In the genomic region with DNA sequence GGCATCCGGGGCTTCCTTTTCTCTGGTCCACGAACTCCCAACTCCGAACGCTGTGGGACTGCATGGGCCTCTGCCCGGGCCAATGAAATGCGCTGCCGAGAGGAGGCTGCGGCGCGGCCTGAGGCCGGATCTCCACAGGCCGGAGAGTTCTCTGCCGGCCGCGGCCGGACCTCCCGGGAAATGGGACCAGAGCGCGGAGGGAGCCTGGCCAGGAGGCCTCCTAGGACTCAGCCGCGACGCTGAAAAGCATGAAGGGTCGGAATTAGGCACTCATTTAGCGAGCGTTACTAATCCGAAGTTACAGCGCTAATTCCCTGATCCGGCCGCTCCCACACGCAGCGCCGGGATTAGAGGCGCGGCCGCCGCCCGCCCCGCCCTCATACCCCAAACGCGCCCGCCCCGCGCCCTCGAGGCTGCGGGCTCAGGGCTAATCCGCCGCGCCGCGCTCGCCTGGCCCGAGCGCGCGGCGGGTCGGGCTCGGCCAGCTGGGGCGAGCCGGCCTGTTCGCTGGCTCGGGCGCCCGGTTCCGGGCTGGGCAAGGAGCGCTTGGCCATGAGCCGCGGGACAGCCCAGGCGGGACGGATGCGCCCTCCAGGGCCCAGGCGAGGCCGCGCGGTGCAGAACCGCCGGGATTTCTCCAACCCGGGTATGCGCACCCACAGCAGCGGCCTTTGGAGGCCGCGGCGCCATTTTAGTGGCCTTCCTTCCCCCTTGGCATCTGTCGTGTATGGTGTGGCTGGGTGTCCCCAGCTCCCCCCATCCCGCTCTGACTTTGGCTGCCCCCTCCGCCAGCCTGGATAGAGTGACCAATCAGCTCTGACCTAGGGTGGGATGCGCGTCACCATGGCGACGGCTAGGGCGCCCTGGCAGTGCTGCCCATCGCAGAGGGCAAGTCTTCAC, we compare ENCODE assay signal across 9 cellular contexts. TPM values are rescaled to one million over a fixed set of nuclear protein-coding genes. Genes with fewer than 3 reads are reported as not detected.
DNase-seq lines count a peak whose midpoint lies in the region; ATAC-seq, FAIRE-seq and TF ChIP-seq lines count a peak whose summit lies in the region.
"Had no signal": no experiment of that assay in that cellular context is flagged by ENCODE, and none has a peak within 500 bp of the region (broad histone marks: within the 10 kb centered on the region; RNA-seq: fewer than 3 reads in every experiment).

No MANE protein-coding gene starts in this region.

- H3K27ac Mint-ChIP-seq in CD8-positive, alpha-beta T cell, result no peak overlapping the region

- in situ Hi-C loops in HAP-1 (cut with MboI; ENCODE audit: low sequenced_read_pairs), result no loop called here
- in situ Hi-C loops in HepG2 (cut with HindIII; ENCODE audit: extremely low pct_ligation_motif_present, low pct_unique_long_range_greater_than_20kb), result no loop called here

- H4K20me1 ChIP-seq in HepG2 (ENCODE audit: insufficient read depth, low read length), result no peaks in the 10 kb centered on the region

- TF ChIP-seq EP300 in HepG2 (IDR thresholded peaks at IDR 0.05; ENCODE audit: low read depth in 2 of 2, low read length in 2 of 2), result no peak
- TF ChIP-seq EP300 in HepG2 (CRISPR knock-in tag; IDR thresholded peaks at IDR 0.05; ENCODE audit: borderline replicate concordance), result no peak

- H3K27me3 ChIP-seq in HAP-1 (ENCODE audit: low read depth), result peaks cover 23% of the 10 kb centered on the region
- peaks cover 0 to 86% (median 36%) of the 10 kb centered on the region in 45 donors for H3K27me3 ChIP-seq in dorsolateral prefrontal cortex
- peaks cover 17 to 91% of the 10 kb centered on the region in 2 experiments for H3K27me3 ChIP-seq in HepG2 (ENCODE audit: control insufficient read depth in 1 of 2, insufficient read depth in 2 of 2, low read length in 2 of 2)
- peaks cover 20 to 89% of the 10 kb centered on the region in 2 donors for H3K27me3 ChIP-seq in uterus
- peaks cover 35% of the 10 kb centered on the region for H3K27me3 ChIP-seq in CD8-positive, alpha-beta T cell (ENCODE audit: insufficient read depth, low read length)

- H3K4me3 ChIP-seq in HAP-1, result peak overlapping the region; percentile 16
- peak overlapping the region in 56 of 59 donors; percentile 22 to 78 (median 66) for H3K4me3 ChIP-seq in dorsolateral prefrontal cortex
- no peak overlapping the region for H3K4me3 ChIP-seq in HepG2 (replicated peaks in 1 of 3; ENCODE audit: insufficient read depth in 1 of 3, low read depth in 2 of 3, low read length in 3 of 3)
- H3K4me3 ChIP-seq in uterus, result no peak overlapping the region
- H3K4me3 ChIP-seq in CD8-positive, alpha-beta T cell (ENCODE audit: low read depth, low read length), result no peak overlapping the region
- H3K4me3 ChIP-seq: cardiac muscle cell had no signal

- H3K4me1 Mint-ChIP-seq in CD8-positive, alpha-beta T cell (ENCODE audit: low read depth), result peaks cover 17% of the 10 kb centered on the region

- intact Hi-C loops in dorsolateral prefrontal cortex (cut with DNase I), result no loop called here
- intact Hi-C loops in HepG2 (cut with micrococcal nuclease; ENCODE audit: unreplicated experiment), result no loop called here
- intact Hi-C loops in uterus (cut with DNase I; ENCODE audit: low total_unique reads), result no loop called here
- intact Hi-C loops in CD8-positive, alpha-beta T cell (cut with DNase I, micrococcal nuclease), result no loop called here

- 41% methylated on average over 5 of the region's 92 CpGs for WGBS in HepG2 (ENCODE audit: low lambda C conversion rate)

- H3K27me3 Mint-ChIP-seq in CD8-positive, alpha-beta T cell (ENCODE audit: low read depth), result peaks cover 66% of the 10 kb centered on the region

- H3K36me3 ChIP-seq in HAP-1 (replicated peaks) (no peaks in the 10 kb centered on the region), HepG2 (replicated peaks in 1 of 2; ENCODE audit: control insufficient read depth in 1 of 2, insufficient read depth in 2 of 2, low read length in 2 of 2) (no peaks in the 10 kb centered on the region), uterus (no peaks in the 10 kb centered on the region)
- no peaks in the 10 kb centered on the region for H3K36me3 ChIP-seq in CD8-positive, alpha-beta T cell (ENCODE audit: insufficient read depth, low read length)
- H3K36me3 ChIP-seq: cardiac muscle cell had no signal

- no peak overlapping the region for H2AFZ ChIP-seq in HepG2 (ENCODE audit: low read length)

- CTCF ChIA-PET in HepG2 (lab: Yijun Ruan, JAX; ENCODE audit: low intra/inter-chr PET ratio, low total read pairs), result no interaction called here
- CTCF ChIA-PET in CD8-positive, alpha-beta T cell (lab: Charles Lee), result interaction anchor here (1.3 to 2.2 kb wide), 2 partner anchors 12 to 59 kb away, joined by 6 to 18 read pairs; no protein-coding TSS in a partner anchor

- H3K9ac ChIP-seq in HepG2 (ENCODE audit: insufficient read depth, low read depth, low read length), result no peak overlapping the region

- H3K9me3 Mint-ChIP-seq in CD8-positive, alpha-beta T cell, result no peaks in the 10 kb centered on the region

- TF ChIP-seq POLR2A in HepG2 (IDR thresholded peaks at IDR 0.05; ENCODE audit: insufficient read depth in 1 of 2, low read depth in 2 of 2, low read length in 2 of 2) (no peak), uterus (IDR thresholded peaks at IDR 0.05) (no peak), GM18505 (IDR thresholded peaks at IDR 0.05; ENCODE audit: borderline replicate concordance, extremely low read depth, insufficient read depth, insufficient read length) (no peak)

- ATAC-seq in HepG2 (peak; percentile 50), GM18505 (IDR thresholded peaks at IDR 0.05; ENCODE audit: unreplicated experiment) (no peak)
- no peak for ATAC-seq in CD8-positive, alpha-beta T cell

- DNase-seq in HAP-1 (ENCODE audit: low spot score in 2 of 2) (peak; percentile 53 to 79), dorsolateral prefrontal cortex (peak in 2 of 10 donors; percentile 44 to 58), HepG2 (ENCODE audit: low spot score) (no peak), uterus (no peak)
- DNase-seq in activated CD4-positive, alpha-beta T cell treated with anti-CD3 and anti-CD28 coated beads for 4 hours, result no peak
- no peak for DNase-seq in CD8-positive, alpha-beta T cell

- no peaks in the 10 kb centered on the region for H3K79me2 ChIP-seq in HepG2 (ENCODE audit: insufficient read depth, low read length)

- no TSS peak for BruUV-seq in HepG2 (replicated peaks; lab: Mats Ljungman, UMichigan)

- peaks cover 28% of the 10 kb centered on the region for H3K4me1 ChIP-seq in HAP-1
- no peaks in the 10 kb centered on the region for H3K4me1 ChIP-seq in HepG2 (ENCODE audit: insufficient read depth, low read length)
- H3K4me1 ChIP-seq in uterus, result peaks cover 0 to 15% of the 10 kb centered on the region in 2 donors
- H3K4me1 ChIP-seq in CD8-positive, alpha-beta T cell (ENCODE audit: insufficient read depth, low read length), result no peaks in the 10 kb centered on the region

- H3K27ac ChIP-seq in dorsolateral prefrontal cortex (peak overlapping the region in 57 of 59 donors; percentile 19 to 93 (median 77)), HepG2 (ENCODE audit: extremely low read length, insufficient read depth, low read length) (no peak overlapping the region), temporal lobe (ENCODE audit: low read depth, low read length) (peak overlapping the region; percentile 65), uterus (no peak overlapping the region)
- H3K27ac ChIP-seq in CD8-positive, alpha-beta T cell (ENCODE audit: low read depth, low read length), result no peak overlapping the region
- H3K27ac ChIP-seq: cardiac muscle cell had no signal

- TF ChIP-seq CTCF in dorsolateral prefrontal cortex (IDR thresholded peaks at IDR 0.05 in 54 of 56, conservative IDR thresholded peaks at IDR 0.05 in 2 of 56; ENCODE audit: low read depth in 1 of 56, partially characterized antibody in 56 of 56), result peak in 1 of 56 donors; percentile 16
- TF ChIP-seq CTCF in HepG2 (CRISPR knock-in tag; IDR thresholded peaks at IDR 0.05), result no peak
- TF ChIP-seq CTCF in uterus (IDR thresholded peaks at IDR 0.05), result no peak
- TF ChIP-seq CTCF in CD8-positive, alpha-beta T cell (IDR thresholded peaks at IDR 0.05), result no peak

- H3K4me3 Mint-ChIP-seq in CD8-positive, alpha-beta T cell, result no peak overlapping the region

- no peak for TF ChIP-seq RAD21 in HepG2 (CRISPR knock-in tag; IDR thresholded peaks at IDR 0.05)

- POLR2A ChIA-PET in HepG2 (lab: Yijun Ruan, JAX), result no interaction called here
- POLR2A ChIA-PET in CD8-positive, alpha-beta T cell (lab: Charles Lee), result no interaction called here

- 0 out of 2 replicates have a peak overlapping the region, but pooled peaks have one; percentile 1 for H3K4me2 ChIP-seq in HepG2 (ENCODE audit: low read depth, low read length)

- H3K36me3 Mint-ChIP-seq in CD8-positive, alpha-beta T cell, result no peaks in the 10 kb centered on the region

- no peak for FAIRE-seq in HepG2 (lab: Jason Lieb, UNC)

- H3K9me3 ChIP-seq in HAP-1, result no peaks in the 10 kb centered on the region
- H3K9me3 ChIP-seq in HepG2 (ENCODE audit: low read length), result no peaks in the 10 kb centered on the region
- no peaks in the 10 kb centered on the region for H3K9me3 ChIP-seq in uterus
- no peaks in the 10 kb centered on the region for H3K9me3 ChIP-seq in CD8-positive, alpha-beta T cell (ENCODE audit: low read length)

RNA-seq across cellular contexts. Expression of a gene that starts 36.8 kb away (rescaled TPM):
- 10 to 100 TPM; 42.1 to 75.8 (median 58.1) TPM for total RNA-seq in dorsolateral prefrontal cortex
- total RNA-seq in HepG2 (2016; rRNA removed; fragmentation: Illumina TruSeq; extraction: Trizol), result 19.1 and 35.5 TPM in 2 replicates
- 6.9 and 8.0 TPM in 2 replicates for total RNA-seq in HepG2 (2016; cell fraction: cytosol; rRNA removed; fragmentation: Illumina TruSeq; extraction: Trizol; ENCODE audit: low read depth)
- 16.0 and 36.6 TPM in 2 replicates for total RNA-seq in HepG2 (2016; cell fraction: insoluble cytoplasmic fraction; rRNA removed; fragmentation: Illumina TruSeq; extraction: Trizol)
- 11.4 and 21.6 TPM in 2 replicates for total RNA-seq in HepG2 (2016; cell fraction: membrane; rRNA removed; fragmentation: Illumina TruSeq; extraction: Trizol)
- 38.6 and 60.2 TPM in 2 replicates for total RNA-seq in HepG2 (2016; cell fraction: nucleus; rRNA removed; fragmentation: Illumina TruSeq; extraction: Trizol)
- polyA plus RNA-seq in HepG2 (2011; rRNA removed), result 25.7 and 26.6 TPM in 2 replicates
- 13.7 and 15.2 TPM in 2 replicates for polyA plus RNA-seq in HepG2 (2011; cell fraction: cytosol; rRNA removed)
- polyA plus RNA-seq in HepG2 (2011; cell fraction: nucleus; rRNA removed), result 142 and 145 TPM in 2 replicates
- polyA plus RNA-seq in HepG2 (2012), result 28.3 and 36.3 TPM in 2 replicates
- 3.7 and 4.1 TPM in 2 replicates for polyA plus RNA-seq in HepG2 (2016; cell fraction: cytosol; fragmentation: Illumina TruSeq; extraction: Trizol; ENCODE audit: low read depth)
- polyA plus RNA-seq in HepG2 (2016; cell fraction: insoluble cytoplasmic fraction; fragmentation: Illumina TruSeq; extraction: Trizol; ENCODE audit: low read depth), result 16.4 and 17.4 TPM in 2 replicates
- 6.7 and 7.3 TPM in 2 replicates for polyA plus RNA-seq in HepG2 (2016; cell fraction: membrane; fragmentation: Illumina TruSeq; extraction: Trizol; ENCODE audit: low read depth)
- 82.0 and 91.8 TPM in 2 replicates for polyA plus RNA-seq in HepG2 (2016; cell fraction: nucleus; fragmentation: Illumina TruSeq; extraction: Trizol; ENCODE audit: insufficient read depth, low read depth)
- 52.1 and 71.8 TPM in 2 replicates for polyA minus RNA-seq in HepG2 (2011; rRNA and poly(A)+ RNA removed; ENCODE audit: low replicate concordance)
- polyA minus RNA-seq in HepG2 (2011; cell fraction: cytosol; rRNA and poly(A)+ RNA removed), result 13.2 and 24.3 TPM in 2 replicates
- 84.7 and 98.0 TPM in 2 replicates for polyA minus RNA-seq in HepG2 (2011; cell fraction: nucleus; rRNA and poly(A)+ RNA removed)
- 27.5 TPM for total RNA-seq in temporal lobe
- 10 to 100 TPM; 38.4 to 62.0 (median 53.7) TPM for total RNA-seq in uterus
- total RNA-seq in CD8-positive, alpha-beta T cell, result 100 to 1,000 TPM; 147 to 158 TPM

Comparison
In these comparisons a context has a peak if more than half of its experiments do, and no peak if none do; other contexts are left out.
1. DNase-seq: peak in HAP-1 (2 of 2); none in HepG2 (single experiment), activated CD4-positive, alpha-beta T cell treated with anti-CD3 and anti-CD28 coated beads for 4 hours (0 of 2), uterus (0 of 2) and CD8-positive, alpha-beta T cell (0 of 7).
2. H3K4me3 ChIP-seq: peak in HAP-1 (single experiment) and dorsolateral prefrontal cortex (56 of 59); none in HepG2 (0 of 3), uterus (0 of 2) and CD8-positive, alpha-beta T cell (single experiment).
3. H3K27ac ChIP-seq: peak in dorsolateral prefrontal cortex (57 of 59) and temporal lobe (single experiment); none in HepG2 (single experiment), uterus (0 of 2) and CD8-positive, alpha-beta T cell (single experiment).